Comparison of ENCODE assay signal across 1 cellular context in the genomic region with DNA sequence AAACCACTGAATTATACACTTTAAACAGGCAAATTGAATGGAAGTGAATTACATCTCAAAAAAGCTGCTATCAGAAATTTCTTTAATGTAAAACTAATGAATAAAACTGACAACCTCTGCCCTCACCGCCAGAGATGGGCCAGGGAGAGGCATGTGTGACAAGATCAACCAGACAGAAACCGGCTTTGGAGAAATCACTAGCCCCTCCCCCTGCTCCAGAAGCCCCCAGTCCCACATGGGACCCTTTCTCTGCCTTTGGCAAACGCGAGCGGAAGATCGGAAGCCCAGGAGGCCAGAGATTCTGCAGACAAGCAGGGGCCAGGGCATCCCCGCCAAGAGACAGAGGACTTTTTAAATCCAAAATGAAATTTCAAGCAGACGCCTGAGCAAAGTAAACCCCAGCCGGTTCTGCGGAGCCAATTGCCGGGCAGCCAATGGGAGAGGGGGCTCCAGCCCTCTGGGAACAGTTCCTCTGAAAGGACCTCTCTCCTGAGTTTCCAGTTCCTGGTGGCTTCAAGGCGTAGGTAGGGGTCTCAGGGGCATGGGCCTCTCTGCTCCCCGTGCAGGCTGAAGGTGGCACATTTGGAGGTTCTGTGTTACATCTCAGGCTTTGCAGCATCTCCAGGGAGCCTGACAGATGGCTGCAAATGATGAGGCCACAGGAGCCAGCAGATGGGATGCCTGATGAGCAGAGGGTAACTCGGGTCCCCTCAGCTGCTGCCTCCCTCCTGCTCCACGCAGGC.
TF ChIP-seq lines count a peak whose summit lies in the region.

No MANE protein-coding gene starts in this region.

TF ChIP-seq in SK-N-SH treated with all-trans-retinoic acid at 6 μM for 48 hours, 23 proteins besides CTCF, POLR2A, EP300 and RAD21 (continued from another document):
- TF ChIP-seq, protein P1, sequence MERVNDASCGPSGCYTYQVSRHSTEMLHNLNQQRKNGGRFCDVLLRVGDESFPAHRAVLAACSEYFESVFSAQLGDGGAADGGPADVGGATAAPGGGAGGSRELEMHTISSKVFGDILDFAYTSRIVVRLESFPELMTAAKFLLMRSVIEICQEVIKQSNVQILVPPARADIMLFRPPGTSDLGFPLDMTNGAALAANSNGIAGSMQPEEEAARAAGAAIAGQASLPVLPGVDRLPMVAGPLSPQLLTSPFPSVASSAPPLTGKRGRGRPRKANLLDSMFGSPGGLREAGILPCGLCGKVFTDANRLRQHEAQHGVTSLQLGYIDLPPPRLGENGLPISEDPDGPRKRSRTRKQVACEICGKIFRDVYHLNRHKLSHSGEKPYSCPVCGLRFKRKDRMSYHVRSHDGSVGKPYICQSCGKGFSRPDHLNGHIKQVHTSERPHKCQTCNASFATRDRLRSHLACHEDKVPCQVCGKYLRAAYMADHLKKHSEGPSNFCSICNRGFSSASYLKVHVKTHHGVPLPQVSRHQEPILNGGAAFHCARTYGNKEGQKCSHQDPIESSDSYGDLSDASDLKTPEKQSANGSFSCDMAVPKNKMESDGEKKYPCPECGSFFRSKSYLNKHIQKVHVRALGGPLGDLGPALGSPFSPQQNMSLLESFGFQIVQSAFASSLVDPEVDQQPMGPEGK (CRISPR knock-in tag; IDR thresholded peaks at IDR 0.05; ENCODE audit: borderline replicate concordance), result no peak
- TF ChIP-seq ZNF70 (CRISPR knock-in tag; IDR thresholded peaks at IDR 0.05), result no peak
- no peak for TF ChIP-seq RARB (CRISPR knock-in tag; IDR thresholded peaks at IDR 0.05)
- no peak for TF ChIP-seq ISL1 (CRISPR knock-in tag; IDR thresholded peaks at IDR 0.05)
- TF ChIP-seq ZFP3 (CRISPR knock-in tag; IDR thresholded peaks at IDR 0.05), result no peak
- TF ChIP-seq ZFP30 (CRISPR knock-in tag; IDR thresholded peaks at IDR 0.05), result no peak
- TF ChIP-seq, protein P2, sequence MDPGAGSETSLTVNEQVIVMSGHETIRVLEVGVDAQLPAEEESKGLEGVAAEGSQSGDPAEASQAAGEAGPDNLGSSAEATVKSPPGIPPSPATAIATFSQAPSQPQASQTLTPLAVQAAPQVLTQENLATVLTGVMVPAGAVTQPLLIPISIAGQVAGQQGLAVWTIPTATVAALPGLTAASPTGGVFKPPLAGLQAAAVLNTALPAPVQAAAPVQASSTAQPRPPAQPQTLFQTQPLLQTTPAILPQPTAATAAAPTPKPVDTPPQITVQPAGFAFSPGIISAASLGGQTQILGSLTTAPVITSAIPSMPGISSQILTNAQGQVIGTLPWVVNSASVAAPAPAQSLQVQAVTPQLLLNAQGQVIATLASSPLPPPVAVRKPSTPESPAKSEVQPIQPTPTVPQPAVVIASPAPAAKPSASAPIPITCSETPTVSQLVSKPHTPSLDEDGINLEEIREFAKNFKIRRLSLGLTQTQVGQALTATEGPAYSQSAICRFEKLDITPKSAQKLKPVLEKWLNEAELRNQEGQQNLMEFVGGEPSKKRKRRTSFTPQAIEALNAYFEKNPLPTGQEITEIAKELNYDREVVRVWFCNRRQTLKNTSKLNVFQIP (CRISPR knock-in tag; IDR thresholded peaks at IDR 0.05; ENCODE audit: borderline replicate concordance, low read depth), result no peak
- TF ChIP-seq, protein P3, sequence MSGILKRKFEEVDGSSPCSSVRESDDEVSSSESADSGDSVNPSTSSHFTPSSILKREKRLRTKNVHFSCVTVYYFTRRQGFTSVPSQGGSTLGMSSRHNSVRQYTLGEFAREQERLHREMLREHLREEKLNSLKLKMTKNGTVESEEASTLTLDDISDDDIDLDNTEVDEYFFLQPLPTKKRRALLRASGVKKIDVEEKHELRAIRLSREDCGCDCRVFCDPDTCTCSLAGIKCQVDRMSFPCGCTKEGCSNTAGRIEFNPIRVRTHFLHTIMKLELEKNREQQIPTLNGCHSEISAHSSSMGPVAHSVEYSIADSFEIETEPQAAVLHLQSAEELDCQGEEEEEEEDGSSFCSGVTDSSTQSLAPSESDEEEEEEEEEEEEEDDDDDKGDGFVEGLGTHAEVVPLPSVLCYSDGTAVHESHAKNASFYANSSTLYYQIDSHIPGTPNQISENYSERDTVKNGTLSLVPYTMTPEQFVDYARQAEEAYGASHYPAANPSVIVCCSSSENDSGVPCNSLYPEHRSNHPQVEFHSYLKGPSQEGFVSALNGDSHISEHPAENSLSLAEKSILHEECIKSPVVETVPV (CRISPR knock-in tag; IDR thresholded peaks at IDR 0.05), result no peak
- TF ChIP-seq, protein P4, sequence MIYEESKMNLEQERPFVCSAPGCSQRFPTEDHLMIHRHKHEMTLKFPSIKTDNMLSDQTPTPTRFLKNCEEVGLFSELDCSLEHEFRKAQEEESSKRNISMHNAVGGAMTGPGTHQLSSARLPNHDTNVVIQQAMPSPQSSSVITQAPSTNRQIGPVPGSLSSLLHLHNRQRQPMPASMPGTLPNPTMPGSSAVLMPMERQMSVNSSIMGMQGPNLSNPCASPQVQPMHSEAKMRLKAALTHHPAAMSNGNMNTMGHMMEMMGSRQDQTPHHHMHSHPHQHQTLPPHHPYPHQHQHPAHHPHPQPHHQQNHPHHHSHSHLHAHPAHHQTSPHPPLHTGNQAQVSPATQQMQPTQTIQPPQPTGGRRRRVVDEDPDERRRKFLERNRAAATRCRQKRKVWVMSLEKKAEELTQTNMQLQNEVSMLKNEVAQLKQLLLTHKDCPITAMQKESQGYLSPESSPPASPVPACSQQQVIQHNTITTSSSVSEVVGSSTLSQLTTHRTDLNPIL (CRISPR knock-in tag; IDR thresholded peaks at IDR 0.05; ENCODE audit: low read depth), result no peak
- no peak for TF ChIP-seq TCF4 (CRISPR knock-in tag; IDR thresholded peaks at IDR 0.05; ENCODE audit: borderline replicate concordance)
- TF ChIP-seq ESRRG (CRISPR knock-in tag; IDR thresholded peaks at IDR 0.05), result no peak
